In genomic region chrX:68932611-68933010, GRCh38 we compare ENCODE assay signal across 17 cellular contexts.
A peak's percentile ranks its signal among the peaks of the same experiment; 100 is the strongest.
DNase-seq lines count a peak whose midpoint lies in the region; ATAC-seq and TF ChIP-seq lines count a peak whose summit lies in the region.
"Had no signal": no experiment of that assay in that cellular context is flagged by ENCODE, and none has a peak within 500 bp of the region (broad histone marks: within the 10 kb centered on the region; RNA-seq: fewer than 3 reads in every experiment).

No MANE protein-coding gene starts in this region.

- no peak overlapping the region for H3K9ac ChIP-seq in skeletal muscle tissue (ENCODE audit: low read depth in 1 of 3, low read length in 3 of 3)

- no peaks in the 10 kb centered on the region for H3K27me3 Mint-ChIP-seq in naive thymus-derived CD8-positive, alpha-beta T cell
- H3K27me3 Mint-ChIP-seq: B cell had no signal

- H3K27ac Mint-ChIP-seq in naive thymus-derived CD8-positive, alpha-beta T cell: peak overlapping the region in 1 of 10 donors; percentile 1
- H3K27ac Mint-ChIP-seq: B cell, memory B cell had no signal

- no peaks in the 10 kb centered on the region for H3K36me3 ChIP-seq in skeletal muscle tissue (ENCODE audit: control insufficient read depth in 3 of 3, insufficient read depth in 3 of 3, low read length in 3 of 3)
- no peaks in the 10 kb centered on the region for H3K36me3 ChIP-seq in breast epithelium

- no peaks in the 10 kb centered on the region for H3K36me3 Mint-ChIP-seq in naive thymus-derived CD8-positive, alpha-beta T cell
- H3K36me3 Mint-ChIP-seq: memory B cell had no signal

- no peak overlapping the region for H3K4me3 Mint-ChIP-seq in naive thymus-derived CD8-positive, alpha-beta T cell
- H3K4me3 Mint-ChIP-seq: B cell, memory B cell had no signal

- peaks cover 3 to 11% (median 4%) of the 10 kb centered on the region in 4 donors for H3K4me1 Mint-ChIP-seq in naive thymus-derived CD8-positive, alpha-beta T cell

- intact Hi-C loops in breast epithelium (cut with DNase I; ENCODE audit: low total_unique reads): no loop called here

- H3K4me3 ChIP-seq in fibroblast of pulmonary artery (replicated peaks; ENCODE audit: low read depth, low read length) (no peak overlapping the region), skeletal muscle tissue (ENCODE audit: low read length in 3 of 3) (no peak overlapping the region), breast epithelium (no peak overlapping the region)

- H3K9me3 Mint-ChIP-seq in naive thymus-derived CD8-positive, alpha-beta T cell: peaks cover 0 to 2% (median 0%) of the 10 kb centered on the region in 9 donors
- H3K9me3 Mint-ChIP-seq: memory B cell had no signal

- H3K27me3 ChIP-seq in skeletal muscle tissue (ENCODE audit: control insufficient read depth in 3 of 3, insufficient read depth in 3 of 3, low read length in 3 of 3) (no peaks in the 10 kb centered on the region), breast epithelium (peaks cover 0 to 28% of the 10 kb centered on the region in 2 donors)

- peak; percentile 30 to 57 for DNase-seq in NCI-H446 (lab: John Stamatoyannopoulos, UW)
- peak; percentile 39 for DNase-seq in fibroblast of pulmonary artery (ENCODE audit: low read depth)
- peak; percentile 27 to 93 for DNase-seq in lung microvascular endothelial cell (ENCODE audit: low read depth in 2 of 2)
- no peak for DNase-seq in naive thymus-derived CD8-positive, alpha-beta T cell
- DNase-seq in breast epithelium (ENCODE audit: low spot score in 2 of 2): no peak
- DNase-seq: foreskin melanocyte; GF-D8; MM.1S; NCI-H1694; NCI-H510A; stimulated activated CD4-positive, alpha-beta T cell treated with anti-CD3 and anti-CD28 coated beads, Interleukin-4, amount 100 ng/mL, for 1 hour; T-helper 9 cell had no signal

- peaks cover 11 to 35% (median 26%) of the 10 kb centered on the region in 3 donors for H3K4me1 ChIP-seq in skeletal muscle tissue (ENCODE audit: control insufficient read depth in 3 of 3, insufficient read depth in 3 of 3, low read length in 3 of 3)
- H3K4me1 ChIP-seq in breast epithelium: no peaks in the 10 kb centered on the region

- POLR2A ChIA-PET in naive thymus-derived CD8-positive, alpha-beta T cell (lab: Charles Lee): no interaction called here

- TF ChIP-seq CTCF in fibroblast of pulmonary artery (IDR thresholded peaks at IDR 0.05; ENCODE audit: low read length, missing control alignments) (no peak), breast epithelium (IDR thresholded peaks at IDR 0.05) (no peak)

- TF ChIP-seq POLR2A in breast epithelium (IDR thresholded peaks at IDR 0.05): no peak

- no peak for ATAC-seq in naive thymus-derived CD8-positive, alpha-beta T cell
- ATAC-seq in HG03432 (IDR thresholded peaks at IDR 0.05; ENCODE audit: unreplicated experiment): no peak
- no peak for ATAC-seq in GM18873 (IDR thresholded peaks at IDR 0.05; ENCODE audit: low FRiP score, unreplicated experiment)

- H3K9me3 ChIP-seq in skeletal muscle tissue (ENCODE audit: control insufficient read depth in 3 of 3, low read length in 3 of 3) (no peaks in the 10 kb centered on the region), breast epithelium (no peaks in the 10 kb centered on the region)

- H3K27ac ChIP-seq in skeletal muscle tissue (ENCODE audit: low read depth, low read length): peak overlapping the region; percentile 15
- H3K27ac ChIP-seq in breast epithelium: peak overlapping the region in 1 of 2 donors; percentile 23

Comparison
In these comparisons a context has a peak if more than half of its experiments do, and no peak if none do; other contexts are left out.
1. DNase-seq: peak in NCI-H446 (2 of 2), fibroblast of pulmonary artery (single experiment) and lung microvascular endothelial cell (2 of 2); none in naive thymus-derived CD8-positive, alpha-beta T cell (0 of 10) and breast epithelium (0 of 2).